ENCODE assay signal across 20 cellular contexts in genomic region chr6:139480356-139480833, GRCh38.
"Had no signal": no experiment of that assay in that cellular context is flagged by ENCODE, and none has a peak within 500 bp of the region (broad histone marks: within the 10 kb centered on the region; RNA-seq: fewer than 3 reads in every experiment).

No MANE protein-coding gene starts in this region.

- H3K4me1 Mint-ChIP-seq: activated B cell treated with CpG ODN at 0.5 μM for 24 hours had no signal

- H3K36me3 Mint-ChIP-seq: activated CD4-positive, alpha-beta memory T cell treated with anti-CD3 and anti-CD28 coated beads for 36 hours; activated naive CD4-positive, alpha-beta T cell treated with anti-CD3 and anti-CD28 coated beads, Interleukin-2, amount 50 U/mL, for 72 hours had no signal

- H3K4me2 ChIP-seq: smooth muscle cell had no signal

- H3K9me3 ChIP-seq: adrenal gland, esophagus muscularis mucosa, stomach had no signal

- H3K9me3 Mint-ChIP-seq: activated CD4-positive, alpha-beta memory T cell treated with anti-CD3 and anti-CD28 coated beads for 36 hours; activated naive CD4-positive, alpha-beta T cell treated with anti-CD3 and anti-CD28 coated beads, Interleukin-2, amount 50 U/mL, for 72 hours; activated T-helper 1 cell treated with anti-CD3 and anti-CD28 coated beads, Interleukin-12 subunit alpha, Interleukin-12 subunit beta, Interleukin-2, Interleukin-4 antibody, amounts not matched to agents 30 ng/mL and 10 ng/mL and 1 ng/mL, durations not matched to agents 14 hours and 24 hours and 36 hours; T-helper 2 cell treated with Interferon-gamma antibody and Interleukin-4, amounts not matched to agents 5 μg/mL and 100 μg/mL, for 36 hours had no signal

- H3K4me3 Mint-ChIP-seq: activated B cell treated with CpG ODN at 0.5 μM for 24 hours; activated CD4-positive, alpha-beta memory T cell treated with anti-CD3 and anti-CD28 coated beads for 36 hours; activated T-helper 1 cell treated with anti-CD3 and anti-CD28 coated beads, Interleukin-12 subunit alpha, Interleukin-12 subunit beta, Interleukin-2, Interleukin-4 antibody, amounts not matched to agents 30 ng/mL and 10 ng/mL and 1 ng/mL, durations not matched to agents 14 hours and 24 hours and 36 hours; neural crest cell; T-helper 2 cell treated with Interferon-gamma antibody and Interleukin-4, amounts not matched to agents 5 μg/mL and 100 μg/mL, for 36 hours had no signal

- DNase-seq: activated B cell treated with CpG ODN at 0.5 μM for 24 hours; activated CD4-positive, alpha-beta memory T cell treated with anti-CD3 and anti-CD28 coated beads for 36 hours; activated CD4-positive, alpha-beta T cell treated with anti-CD3 and anti-CD28 coated beads for 4 hours; activated gamma-delta T cell treated with Interleukin-2 at 50 U/mL for 16 hours; activated T-cell treated with anti-CD3 and anti-CD28 coated beads for 4 hours; cerebellar nuclear complex; effector CD8-positive, alpha-beta T cell; left colon; midbrain; stimulated activated CD4-positive, alpha-beta T cell treated with anti-CD3 and anti-CD28 coated beads, Interleukin-4, amount 100 ng/mL, for 1 hour; stomach; trophoblast cell had no signal

- H3K36me3 ChIP-seq: adrenal gland, esophagus muscularis mucosa, stomach had no signal

- H3K27me3 Mint-ChIP-seq: activated B cell treated with CpG ODN at 0.5 μM for 24 hours; activated CD4-positive, alpha-beta memory T cell treated with anti-CD3 and anti-CD28 coated beads for 36 hours had no signal

- H3K27ac Mint-ChIP-seq: activated B cell treated with CpG ODN at 0.5 μM for 24 hours; activated CD4-positive, alpha-beta memory T cell treated with anti-CD3 and anti-CD28 coated beads for 36 hours; activated naive CD4-positive, alpha-beta T cell treated with anti-CD3 and anti-CD28 coated beads, Interleukin-2, amount 50 U/mL, for 72 hours; activated T-helper 1 cell treated with anti-CD3 and anti-CD28 coated beads, Interleukin-12 subunit alpha, Interleukin-12 subunit beta, Interleukin-2, Interleukin-4 antibody, amounts not matched to agents 30 ng/mL and 10 ng/mL and 1 ng/mL, durations not matched to agents 14 hours and 24 hours and 36 hours; T-helper 2 cell treated with Interferon-gamma antibody and Interleukin-4, amounts not matched to agents 5 μg/mL and 100 μg/mL, for 36 hours had no signal

- H3K27me3 ChIP-seq: adrenal gland, esophagus muscularis mucosa, stomach had no signal

- H3K27ac ChIP-seq: adrenal gland, esophagus muscularis mucosa, stomach had no signal

- ATAC-seq: activated naive CD4-positive, alpha-beta T cell treated with anti-CD3 and anti-CD28 coated beads, Interleukin-2, amount 50 U/mL, for 72 hours; left colon; sciatic nerve had no signal

- H3K4me3 ChIP-seq: adrenal gland, esophagus muscularis mucosa, smooth muscle cell, stomach had no signal
